Comparison of ENCODE assay signal across 18 cellular contexts in the genomic region with DNA sequence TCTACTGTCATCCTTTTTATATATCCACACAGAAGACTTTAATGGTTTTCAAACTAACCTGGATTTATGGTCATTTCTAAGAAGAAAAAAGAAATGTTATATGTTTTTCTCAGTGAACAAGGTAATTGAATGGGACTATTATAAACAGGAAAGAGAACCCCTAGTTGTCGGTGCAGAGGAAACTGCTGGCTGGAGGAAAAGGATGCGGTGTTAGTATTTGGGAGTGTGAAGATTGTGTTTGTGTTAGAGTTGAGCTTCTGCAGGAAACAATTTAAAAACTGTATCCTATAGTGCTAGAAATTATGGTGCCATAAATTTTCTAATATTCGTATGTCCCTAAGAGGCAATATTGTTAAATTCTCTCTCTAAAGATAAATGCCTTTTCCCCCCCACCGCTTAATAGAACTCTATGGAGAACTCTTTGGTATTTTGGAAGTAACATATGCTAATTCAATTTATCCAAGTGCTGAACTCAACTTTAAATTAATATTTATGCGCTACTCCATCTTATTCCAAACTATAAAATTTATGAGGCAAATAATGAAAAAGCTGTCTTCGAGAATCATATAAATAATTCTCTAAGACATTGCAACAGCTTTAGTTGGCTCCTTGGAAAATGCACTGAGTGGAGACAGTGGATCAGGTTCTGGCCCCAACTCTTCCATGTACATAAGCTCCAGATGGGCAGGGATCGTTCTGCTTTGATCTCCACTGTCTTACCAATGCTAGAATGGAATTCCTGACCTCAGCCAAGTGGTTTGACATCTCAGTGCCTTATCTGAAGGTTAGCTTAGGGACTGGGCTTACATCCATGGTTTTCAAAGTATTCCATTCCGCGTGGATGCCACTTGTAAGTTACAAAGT. TPM values are rescaled to one million over a fixed set of nuclear protein-coding genes. Genes with fewer than 3 reads are reported as not detected.
DNase-seq lines count a peak whose midpoint lies in the region; ATAC-seq and TF ChIP-seq lines count a peak whose summit lies in the region.
"Had no signal": no experiment of that assay in that cellular context is flagged by ENCODE, and none has a peak within 500 bp of the region (broad histone marks: within the 10 kb centered on the region; RNA-seq: fewer than 3 reads in every experiment).

No MANE protein-coding gene starts in this region.

- DNase-seq in activated naive CD4-positive, alpha-beta T cell treated with anti-CD3 and anti-CD28 coated beads, Interleukin-2, amount 50 U/mL, for 72 hours (ENCODE audit: low spot score in 2 of 2) = no peak
- peak in 4 of 7 donors; percentile 13 to 46 (median 23) for DNase-seq in adrenal gland
- no peak for DNase-seq in left cardiac atrium
- DNase-seq in HCEC 1CT = no peak
- DNase-seq: activated CD4-positive, alpha-beta T cell treated with anti-CD3 and anti-CD28 coated beads, Interleukin-2, amount 50 U/mL, for 48 hours; activated T-cell treated with anti-CD3 and anti-CD28 coated beads, Interleukin-2, amount 50 U/mL, for 4 hours; effector CD8-positive, alpha-beta T cell; H9; KBM-7; NCI-H1048; small intestine; upper lobe of left lung had no signal

- no peak overlapping the region for H3K27ac Mint-ChIP-seq in activated naive CD4-positive, alpha-beta T cell treated with anti-CD3 and anti-CD28 coated beads, Interleukin-2, amount 50 U/mL, for 24 hours
- no peak overlapping the region for H3K27ac Mint-ChIP-seq in activated naive CD4-positive, alpha-beta T cell treated with anti-CD3 and anti-CD28 coated beads, Interleukin-2, amount 50 U/mL, for 72 hours
- H3K27ac Mint-ChIP-seq: H9 had no signal

- H3K36me3 Mint-ChIP-seq in activated naive CD4-positive, alpha-beta T cell treated with anti-CD3 and anti-CD28 coated beads, Interleukin-2, amount 50 U/mL, for 24 hours = peaks cover 22% of the 10 kb centered on the region
- peaks cover 23 to 37% of the 10 kb centered on the region in 2 donors for H3K36me3 Mint-ChIP-seq in activated naive CD4-positive, alpha-beta T cell treated with anti-CD3 and anti-CD28 coated beads, Interleukin-2, amount 50 U/mL, for 72 hours

- WGBS in adrenal gland, 4 donors = 52 to 63% (median 57%) methylated on average over 9 of the region's 9 CpGs

- H3K27ac ChIP-seq in adrenal gland (peak overlapping the region in 3 of 5 donors; percentile 19 to 36 (median 29)), skeletal muscle tissue (ENCODE audit: low read depth, low read length) (peak overlapping the region; percentile 25)
- H3K27ac ChIP-seq: ovary had no signal

- TF ChIP-seq POLR2A in adrenal gland (IDR thresholded peaks at IDR 0.05) = no peak

- intact Hi-C loops in adrenal gland (cut with DNase I) (no loop called here), left cardiac atrium (cut with DNase I) (no loop called here)

- H3K9me3 Mint-ChIP-seq in activated naive CD4-positive, alpha-beta T cell treated with anti-CD3 and anti-CD28 coated beads, Interleukin-2, amount 50 U/mL, for 24 hours = no peaks in the 10 kb centered on the region
- H3K9me3 Mint-ChIP-seq in activated naive CD4-positive, alpha-beta T cell treated with anti-CD3 and anti-CD28 coated beads, Interleukin-2, amount 50 U/mL, for 72 hours = no peaks in the 10 kb centered on the region
- H3K9me3 Mint-ChIP-seq: activated T-cell treated with anti-CD3 and anti-CD28 coated beads, Interleukin-2, amount 50 U/mL, for 4 hours; central memory CD8-positive, alpha-beta T cell; H9 had no signal

- H3K4me1 ChIP-seq in adrenal gland (replicated peaks in 1 of 2) = peaks cover 10 to 35% of the 10 kb centered on the region in 2 donors
- H3K4me1 ChIP-seq in skeletal muscle tissue (ENCODE audit: control insufficient read depth in 3 of 3, insufficient read depth in 3 of 3, low read length in 3 of 3) = peaks cover 30 to 44% (median 35%) of the 10 kb centered on the region in 3 donors

- H3K9ac ChIP-seq in skeletal muscle tissue (ENCODE audit: low read depth in 1 of 3, low read length in 3 of 3) = no peak overlapping the region

- ATAC-seq in activated naive CD4-positive, alpha-beta T cell treated with anti-CD3 and anti-CD28 coated beads, Interleukin-2, amount 50 U/mL, for 72 hours = no peak
- ATAC-seq in left cardiac atrium = peak; percentile 47 to 54
- ATAC-seq in HG02884 (IDR thresholded peaks at IDR 0.05; ENCODE audit: unreplicated experiment) = no peak
- ATAC-seq in HG02642 (IDR thresholded peaks at IDR 0.05; ENCODE audit: poor library complexity, unreplicated experiment) = no peak
- ATAC-seq: activated T-cell treated with anti-CD3 and anti-CD28 coated beads, Interleukin-2, amount 50 U/mL, for 4 hours had no signal

- peak overlapping the region; percentile 34 for H3K4me3 Mint-ChIP-seq in activated naive CD4-positive, alpha-beta T cell treated with anti-CD3 and anti-CD28 coated beads, Interleukin-2, amount 50 U/mL, for 24 hours
- H3K4me3 Mint-ChIP-seq: activated T-cell treated with anti-CD3 and anti-CD28 coated beads, Interleukin-2, amount 50 U/mL, for 4 hours; central memory CD8-positive, alpha-beta T cell; H9 had no signal

- H3K4me3 ChIP-seq in adrenal gland = no peak overlapping the region
- H3K4me3 ChIP-seq in skeletal muscle tissue (ENCODE audit: low read length in 3 of 3) = peak overlapping the region in 1 of 3 donors; percentile 32
- H3K4me3 ChIP-seq: ovary, upper lobe of left lung had no signal

- no peak for TF ChIP-seq CTCF in adrenal gland (IDR thresholded peaks at IDR 0.05)

- H3K27me3 Mint-ChIP-seq in activated naive CD4-positive, alpha-beta T cell treated with anti-CD3 and anti-CD28 coated beads, Interleukin-2, amount 50 U/mL, for 24 hours = no peaks in the 10 kb centered on the region
- H3K27me3 Mint-ChIP-seq: central memory CD8-positive, alpha-beta T cell had no signal

- peaks cover 76% of the 10 kb centered on the region for H3K4me1 Mint-ChIP-seq in activated naive CD4-positive, alpha-beta T cell treated with anti-CD3 and anti-CD28 coated beads, Interleukin-2, amount 50 U/mL, for 24 hours

- H3K36me3 ChIP-seq in adrenal gland (replicated peaks in 1 of 2) (no peaks in the 10 kb centered on the region), skeletal muscle tissue (ENCODE audit: control insufficient read depth in 3 of 3, insufficient read depth in 3 of 3, low read length in 3 of 3) (no peaks in the 10 kb centered on the region)
- H3K36me3 ChIP-seq: ovary, upper lobe of left lung had no signal

- H3K27me3 ChIP-seq in adrenal gland (no peaks in the 10 kb centered on the region), skeletal muscle tissue (ENCODE audit: control insufficient read depth in 3 of 3, insufficient read depth in 3 of 3, low read length in 3 of 3) (no peaks in the 10 kb centered on the region)
- H3K27me3 ChIP-seq: ovary, upper lobe of left lung had no signal

- no peaks in the 10 kb centered on the region for H3K9me3 ChIP-seq in adrenal gland (replicated peaks in 1 of 3)
- no peaks in the 10 kb centered on the region for H3K9me3 ChIP-seq in skeletal muscle tissue (ENCODE audit: control insufficient read depth in 3 of 3, low read length in 3 of 3)
- H3K9me3 ChIP-seq: ovary, upper lobe of left lung had no signal

RNA-seq across cellular contexts. Expression of a gene that starts 5.6 kb away (rescaled TPM):
- total RNA-seq in activated naive CD4-positive, alpha-beta T cell treated with anti-CD3 and anti-CD28 coated beads, Interleukin-2, amount 50 U/mL, for 72 hours = 10 to 100 TPM; 83.2 to 94.1 TPM
- total RNA-seq in adrenal gland = 10 to 100 TPM; 18.5 to 39.6 (median 34.2) TPM
- 10 to 100 TPM; 11.1 to 43.0 (median 19.7) TPM for polyA plus RNA-seq in adrenal gland
- total RNA-seq in left cardiac atrium = 100 to 1,000 TPM; 133 to 144 TPM
- total RNA-seq in skeletal muscle tissue = 155 TPM

RNA-seq across cellular contexts. Expression of a gene that starts 6.1 kb away (rescaled TPM):
- total RNA-seq in activated naive CD4-positive, alpha-beta T cell treated with anti-CD3 and anti-CD28 coated beads, Interleukin-2, amount 50 U/mL, for 72 hours = 10 to 100 TPM in 1 of 2 donors, 1 to 10 TPM in 1; 9.7 to 12.0 TPM
- total RNA-seq in adrenal gland (10 to 100 TPM in 7 of 8 donors, 1 to 10 TPM in 1; 9.3 to 23.8 (median 15.8) TPM), left cardiac atrium (10 to 100 TPM; 25.1 to 28.6 TPM), skeletal muscle tissue (30.3 TPM)
- 10 to 100 TPM in 1 of 3 donors, 1 to 10 TPM in 2; 5.4 to 20.0 (median 7.0) TPM for polyA plus RNA-seq in adrenal gland

Comparison
In these comparisons a context has a peak if more than half of its experiments do, and no peak if none do; other contexts are left out.
1. ATAC-seq: peak in left cardiac atrium (2 of 2); none in activated naive CD4-positive, alpha-beta T cell treated with anti-CD3 and anti-CD28 coated beads, Interleukin-2, amount 50 U/mL, for 72 hours (0 of 2), HG02884 (single experiment) and HG02642 (single experiment).
2. DNase-seq: peak in adrenal gland (4 of 7); none in activated naive CD4-positive, alpha-beta T cell treated with anti-CD3 and anti-CD28 coated beads, Interleukin-2, amount 50 U/mL, for 72 hours (0 of 2), left cardiac atrium (single experiment) and HCEC 1CT (single experiment).